8 cellular contexts compared by ENCODE assay signal in genomic region chr9:95131023-95131943, GRCh38.
A peak's percentile ranks its signal among the peaks of the same experiment; 100 is the strongest.
DNase-seq lines count a peak whose midpoint lies in the region; ATAC-seq and TF ChIP-seq lines count a peak whose summit lies in the region.

No MANE protein-coding gene starts in this region.

- peak overlapping the region; percentile 19 for H3K27ac Mint-ChIP-seq in activated naive CD4-positive, alpha-beta T cell treated with anti-CD3 and anti-CD28 coated beads, Interleukin-2, amount 50 U/mL, for 24 hours
- no peak overlapping the region for H3K27ac Mint-ChIP-seq in progenitor cell of endocrine pancreas

- 40 to 46% (median 43%) methylated on average over 7 of the region's 7 CpGs for WGBS in heart left ventricle, 4 donors

- H3K36me3 Mint-ChIP-seq in activated naive CD4-positive, alpha-beta T cell treated with anti-CD3 and anti-CD28 coated beads, Interleukin-2, amount 50 U/mL, for 24 hours: peaks cover 2% of the 10 kb centered on the region
- no peaks in the 10 kb centered on the region for H3K36me3 Mint-ChIP-seq in progenitor cell of endocrine pancreas (ENCODE audit: insufficient read depth)

- no peak overlapping the region for H3K27ac ChIP-seq in SJSA1
- no peak overlapping the region for H3K27ac ChIP-seq in heart left ventricle

- no peaks in the 10 kb centered on the region for H3K4me1 Mint-ChIP-seq in activated naive CD4-positive, alpha-beta T cell treated with anti-CD3 and anti-CD28 coated beads, Interleukin-2, amount 50 U/mL, for 24 hours
- H3K4me1 Mint-ChIP-seq in progenitor cell of endocrine pancreas (ENCODE audit: low read depth): peaks cover 17% of the 10 kb centered on the region

- H3K4me1 ChIP-seq in SJSA1 (replicated peaks) (peaks cover 24% of the 10 kb centered on the region), heart left ventricle (peaks cover 0 to 17% (median 7%) of the 10 kb centered on the region in 12 donors)

- H3K4me3 Mint-ChIP-seq in activated naive CD4-positive, alpha-beta T cell treated with anti-CD3 and anti-CD28 coated beads, Interleukin-2, amount 50 U/mL, for 24 hours: no peak overlapping the region
- H3K4me3 Mint-ChIP-seq in progenitor cell of endocrine pancreas (ENCODE audit: low read depth): no peak overlapping the region

- H3K27me3 ChIP-seq in SJSA1 (replicated peaks): no peaks in the 10 kb centered on the region
- no peaks in the 10 kb centered on the region for H3K27me3 ChIP-seq in heart left ventricle

- H3K4me3 ChIP-seq in SJSA1: no peak overlapping the region
- H3K4me3 ChIP-seq in heart left ventricle: no peak overlapping the region

- no peak for TF ChIP-seq POLR2A in heart left ventricle (IDR thresholded peaks at IDR 0.05)
- no peak for TF ChIP-seq POLR2A in GM18505 (IDR thresholded peaks at IDR 0.05; ENCODE audit: borderline replicate concordance, extremely low read depth, insufficient read depth, insufficient read length)

- ATAC-seq in heart left ventricle: peak in 3 of 4 donors; percentile 49 to 57 (median 51)
- ATAC-seq in HG03045 (IDR thresholded peaks at IDR 0.05; ENCODE audit: unreplicated experiment): no peak
- no peak for ATAC-seq in GM18505 (IDR thresholded peaks at IDR 0.05; ENCODE audit: unreplicated experiment)

- DNase-seq in DMS79 (lab: John Stamatoyannopoulos, UW): peak; percentile 24
- DNase-seq in Kasumi-1 (lab: John Stamatoyannopoulos, UW): peak; percentile 56
- DNase-seq in SJSA1 (ENCODE audit: low read depth in 1 of 2, low spot score in 2 of 2): peak; percentile 56 to 68
- peak in 4 of 5 donors; percentile 54 to 62 (median 58) for DNase-seq in heart left ventricle
- peak; percentile 54 for DNase-seq in progenitor cell of endocrine pancreas (ENCODE audit: low spot score, unreplicated experiment)

- TF ChIP-seq CTCF in heart left ventricle (IDR thresholded peaks at IDR 0.05) (peak; percentile 74 to 88 (median 84)), progenitor cell of endocrine pancreas (IDR thresholded peaks at IDR 0.05; ENCODE audit: unreplicated experiment) (peak; percentile 82)

- no peaks in the 10 kb centered on the region for H3K9me3 Mint-ChIP-seq in activated naive CD4-positive, alpha-beta T cell treated with anti-CD3 and anti-CD28 coated beads, Interleukin-2, amount 50 U/mL, for 24 hours
- H3K9me3 Mint-ChIP-seq in progenitor cell of endocrine pancreas (ENCODE audit: low read depth): no peaks in the 10 kb centered on the region

- no peaks in the 10 kb centered on the region; the same call in 1 of the 2 replicates for H3K36me3 ChIP-seq in SJSA1
- H3K36me3 ChIP-seq in heart left ventricle: no peaks in the 10 kb centered on the region

- intact Hi-C loops in heart left ventricle (cut with DNase I): loop anchor here in 8 of 10 donors (1.0 to 5.0 kb wide), 9 partner anchors 344 to 1086 kb away; no protein-coding TSS in a partner anchor

- H3K27me3 Mint-ChIP-seq in activated naive CD4-positive, alpha-beta T cell treated with anti-CD3 and anti-CD28 coated beads, Interleukin-2, amount 50 U/mL, for 24 hours: no peaks in the 10 kb centered on the region
- no peaks in the 10 kb centered on the region for H3K27me3 Mint-ChIP-seq in progenitor cell of endocrine pancreas

- H3K9me3 ChIP-seq in SJSA1 (replicated peaks): no peaks in the 10 kb centered on the region
- H3K9me3 ChIP-seq in heart left ventricle: no peaks in the 10 kb centered on the region

Comparison
In these comparisons a context has a peak if more than half of its experiments do, and no peak if none do; other contexts are left out.
1. ATAC-seq: peak in heart left ventricle (3 of 4); none in HG03045 (single experiment) and GM18505 (single experiment).
2. Peak in every context shown above with its lines, with median percentiles within 50 percentile points of each other: DNase-seq.